Comparison of ENCODE assay signal across 3 cellular contexts in the genomic region with DNA sequence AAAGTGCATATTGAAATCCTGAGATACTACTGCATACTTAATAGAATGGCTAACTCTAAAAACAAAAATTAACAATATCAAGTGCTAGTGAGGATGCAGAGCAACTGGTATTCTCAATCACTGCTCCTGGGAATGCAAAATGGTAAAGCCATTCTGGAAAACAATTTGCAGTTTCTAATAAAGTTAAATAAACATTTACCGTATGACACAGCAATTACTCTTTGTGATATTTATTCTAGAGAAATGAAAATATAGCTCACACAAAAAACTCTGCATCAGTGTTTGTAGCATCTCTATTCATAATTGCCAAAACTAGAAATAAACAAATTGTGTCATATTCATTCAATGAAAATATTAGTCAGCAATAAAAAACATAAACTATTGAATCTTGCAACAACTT.
TF ChIP-seq lines count a peak whose summit lies in the region.

No MANE protein-coding gene starts in this region.

TF ChIP-seq in IMR-90, 13 proteins besides CTCF, POLR2A, EP300 and RAD21:
- TF ChIP-seq, protein P1, sequence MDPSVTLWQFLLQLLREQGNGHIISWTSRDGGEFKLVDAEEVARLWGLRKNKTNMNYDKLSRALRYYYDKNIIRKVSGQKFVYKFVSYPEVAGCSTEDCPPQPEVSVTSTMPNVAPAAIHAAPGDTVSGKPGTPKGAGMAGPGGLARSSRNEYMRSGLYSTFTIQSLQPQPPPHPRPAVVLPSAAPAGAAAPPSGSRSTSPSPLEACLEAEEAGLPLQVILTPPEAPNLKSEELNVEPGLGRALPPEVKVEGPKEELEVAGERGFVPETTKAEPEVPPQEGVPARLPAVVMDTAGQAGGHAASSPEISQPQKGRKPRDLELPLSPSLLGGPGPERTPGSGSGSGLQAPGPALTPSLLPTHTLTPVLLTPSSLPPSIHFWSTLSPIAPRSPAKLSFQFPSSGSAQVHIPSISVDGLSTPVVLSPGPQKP (IDR thresholded peaks at IDR 0.05; ENCODE audit: borderline replicate concordance, low read depth, low read length) = no peak
- TF ChIP-seq MAFK (IDR thresholded peaks at IDR 0.05; ENCODE audit: low read depth, low read length) = 0 out of 2 replicates have a peak, but pooled peaks have one; percentile 21

TF ChIP-seq in GM12878, 131 proteins besides CTCF, POLR2A, EP300 and RAD21:
- TF ChIP-seq ASH2L (IDR thresholded peaks at IDR 0.05; ENCODE audit: borderline replicate concordance, low read depth) = no peak
- no peak for TF ChIP-seq IKZF2 (IDR thresholded peaks at IDR 0.05)
- no peak for TF ChIP-seq ZNF24 (IDR thresholded peaks at IDR 0.05)
- no peak for TF ChIP-seq CEBPB (IDR thresholded peaks at IDR 0.05; ENCODE audit: borderline replicate concordance in 1 of 2, low read depth in 2 of 2, low read length in 2 of 2)
- no peak for TF ChIP-seq SUZ12 (IDR thresholded peaks at IDR 0.05; ENCODE audit: unreplicated experiment)
- TF ChIP-seq SMAD1 (IDR thresholded peaks at IDR 0.05; ENCODE audit: low read depth, partially characterized antibody) = no peak
- no peak for TF ChIP-seq NFXL1 (IDR thresholded peaks at IDR 0.05; ENCODE audit: borderline replicate concordance)
- no peak for TF ChIP-seq POU2F2 (IDR thresholded peaks at IDR 0.05; ENCODE audit: borderline replicate concordance, low read depth, low read length)
- no peak for TF ChIP-seq TCF3 (IDR thresholded peaks at IDR 0.05; ENCODE audit: borderline replicate concordance, insufficient read depth, low read depth, low read length)
- no peak for TF ChIP-seq TARDBP (IDR thresholded peaks at IDR 0.05; ENCODE audit: borderline replicate concordance)
TF ChIP-seq in GM12878: peak in this region for 0.

TF ChIP-seq in K562, 482 proteins besides CTCF, POLR2A, EP300 and RAD21:
- TF ChIP-seq ZNF316 (IDR thresholded peaks at IDR 0.05) = peak; percentile 36; the same call in 1 of the 2 replicates
- TF ChIP-seq TBP (optimal IDR thresholded peaks at IDR 0.05; ENCODE audit: low read depth, low read length) = no peak
